In genomic region chr18:63894367-63894766, GRCh38 we compare ENCODE assay signal across 19 cellular contexts. TPM values are rescaled to one million over a fixed set of nuclear protein-coding genes. Genes with fewer than 3 reads are reported as not detected.
DNase-seq lines count a peak whose midpoint lies in the region; ATAC-seq, FAIRE-seq and TF ChIP-seq lines count a peak whose summit lies in the region.
"Had no signal": no experiment of that assay in that cellular context is flagged by ENCODE, and none has a peak within 500 bp of the region (broad histone marks: within the 10 kb centered on the region; RNA-seq: fewer than 3 reads in every experiment).

No MANE protein-coding gene starts in this region.

- no peaks in the 10 kb centered on the region for H3K9me3 Mint-ChIP-seq in dendritic cell treated with granulocyte-macrophage colony-stimulating factor and Interleukin-4, amounts not matched to agents 40 ng/mL and 50 ng/mL, for 4 days
- no peaks in the 10 kb centered on the region for H3K9me3 Mint-ChIP-seq in type B pancreatic cell
- H3K9me3 Mint-ChIP-seq: CD4-positive, alpha-beta T cell had no signal

- H4K20me1 ChIP-seq in DND-41 (ENCODE audit: insufficient read depth, low read length) = no peaks in the 10 kb centered on the region
- H4K20me1 ChIP-seq: BLaER1 treated with 17β-estradiol and CSF1 and Interleukin-3, amounts not matched to agents 10 nM and 100 nM had no signal

- H3K79me2 ChIP-seq in DND-41 (ENCODE audit: insufficient read depth, low read length) = peaks cover 12% of the 10 kb centered on the region

- no peak for DNase-seq in DND-41
- peak; percentile 60 for DNase-seq in kidney
- no peak for DNase-seq in type B pancreatic cell (ENCODE audit: extremely low spot score, unreplicated experiment)
- DNase-seq: ACHN; Calu3; CD4-positive, alpha-beta T cell; DMS 273 treated with DMSO at 0.1 percent for 48 hours; IMR-90; KBM-7 had no signal

- H3K4me3 ChIP-seq in DND-41 (ENCODE audit: low read depth in 1 of 2, low read length in 2 of 2) (no peak overlapping the region), kidney (ENCODE audit: low read length in 2 of 2) (no peak overlapping the region)
- H3K4me3 ChIP-seq: BLaER1 treated with 17β-estradiol and CSF1 and Interleukin-3, amounts not matched to agents 10 nM and 100 nM had no signal

- H3K4me3 Mint-ChIP-seq in dendritic cell treated with granulocyte-macrophage colony-stimulating factor and Interleukin-4, amounts not matched to agents 40 ng/mL and 50 ng/mL, for 4 days = no peak overlapping the region
- H3K4me3 Mint-ChIP-seq in type B pancreatic cell = no peak overlapping the region
- H3K4me3 Mint-ChIP-seq: CD4-positive, alpha-beta T cell had no signal

- H3K4me1 ChIP-seq in DND-41 (ENCODE audit: insufficient read depth, low read length) (peaks cover 40% of the 10 kb centered on the region), kidney (ENCODE audit: control insufficient read depth in 1 of 2, insufficient read depth in 1 of 2, low read depth in 1 of 2, low read length in 2 of 2) (no peaks in the 10 kb centered on the region)

- H3K9ac ChIP-seq in DND-41 (ENCODE audit: low read depth, low read length) (no peak overlapping the region; the same call in 1 of the 2 replicates), kidney (ENCODE audit: low read length in 2 of 2) (no peak overlapping the region)
- H3K9ac ChIP-seq: BLaER1 treated with 17β-estradiol and CSF1 and Interleukin-3, amounts not matched to agents 10 nM and 100 nM had no signal

- TF ChIP-seq CTCF in DND-41 (IDR thresholded peaks at IDR 0.05; ENCODE audit: borderline replicate concordance, extremely low read depth, low read length, poor library complexity, severe bottlenecking) (no peak), kidney (IDR thresholded peaks at IDR 0.05; ENCODE audit: borderline replicate concordance, extremely low read depth, insufficient read depth) (no peak), type B pancreatic cell (conservative IDR thresholded peaks at IDR 0.05) (no peak)

- H3K4me1 Mint-ChIP-seq in dendritic cell treated with granulocyte-macrophage colony-stimulating factor and Interleukin-4, amounts not matched to agents 40 ng/mL and 50 ng/mL, for 4 days (ENCODE audit: low read depth) = peaks cover 82% of the 10 kb centered on the region
- no peaks in the 10 kb centered on the region for H3K4me1 Mint-ChIP-seq in type B pancreatic cell (ENCODE audit: unreplicated experiment)

- H3K9me3 ChIP-seq in DND-41 (ENCODE audit: insufficient read depth, low read length, severe bottlenecking) (no peaks in the 10 kb centered on the region), kidney (ENCODE audit: control insufficient read depth in 1 of 2, low read length in 2 of 2) (no peaks in the 10 kb centered on the region)
- H3K9me3 ChIP-seq: BLaER1 treated with 17β-estradiol and CSF1 and Interleukin-3, amounts not matched to agents 10 nM and 100 nM had no signal

- no peaks in the 10 kb centered on the region for H3K27me3 ChIP-seq in DND-41 (ENCODE audit: insufficient read depth, low read length, poor library complexity)
- H3K27me3 ChIP-seq: BLaER1 treated with 17β-estradiol and CSF1 and Interleukin-3, amounts not matched to agents 10 nM and 100 nM had no signal

- no peak for FAIRE-seq in kidney (lab: Jason Lieb, UNC)
- FAIRE-seq: GM12891 had no signal

- no peak for ATAC-seq in DND-41 (ENCODE audit: insufficient read depth, low read depth)
- no peak for ATAC-seq in GM18519 (IDR thresholded peaks at IDR 0.05; ENCODE audit: low FRiP score, unreplicated experiment)
- ATAC-seq in esophagus mucosa = no peak
- ATAC-seq in HG03432 (IDR thresholded peaks at IDR 0.05; ENCODE audit: unreplicated experiment) = no peak
- ATAC-seq: HCT116 had no signal

- peak overlapping the region; percentile 54 for H3K27ac ChIP-seq in DND-41 (ENCODE audit: low read length)
- no peak overlapping the region for H3K27ac ChIP-seq in kidney (ENCODE audit: low read depth in 2 of 2, low read length in 2 of 2)
- H3K27ac ChIP-seq: BLaER1 treated with 17β-estradiol and CSF1 and Interleukin-3, amounts not matched to agents 10 nM and 100 nM had no signal

- no peaks in the 10 kb centered on the region for H3K27me3 Mint-ChIP-seq in dendritic cell treated with granulocyte-macrophage colony-stimulating factor and Interleukin-4, amounts not matched to agents 40 ng/mL and 50 ng/mL, for 4 days
- H3K27me3 Mint-ChIP-seq in type B pancreatic cell = peaks cover 8% of the 10 kb centered on the region

- intact Hi-C loops in dendritic cell treated with granulocyte-macrophage colony-stimulating factor and Interleukin-4, amounts not matched to agents 40 ng/mL and 50 ng/mL, for 4 days (cut with micrococcal nuclease) = loop anchor here (5.0 kb wide), 1 partner anchor 103 kb away; no protein-coding TSS in a partner anchor
- intact Hi-C loops in kidney (cut with DNase I) = no loop called here

- no peak overlapping the region for H3K4me2 ChIP-seq in DND-41 (ENCODE audit: insufficient read depth, low read length)

- H3K36me3 Mint-ChIP-seq in dendritic cell treated with granulocyte-macrophage colony-stimulating factor and Interleukin-4, amounts not matched to agents 40 ng/mL and 50 ng/mL, for 4 days (ENCODE audit: low read depth) = no peaks in the 10 kb centered on the region
- peaks cover 11% of the 10 kb centered on the region for H3K36me3 Mint-ChIP-seq in type B pancreatic cell

- H3K36me3 ChIP-seq in DND-41 (ENCODE audit: insufficient read depth, low read length) (no peaks in the 10 kb centered on the region), kidney (ENCODE audit: control insufficient read depth in 1 of 2, insufficient read depth in 2 of 2, low read length in 2 of 2) (no peaks in the 10 kb centered on the region)
- H3K36me3 ChIP-seq: BLaER1 treated with 17β-estradiol and CSF1 and Interleukin-3, amounts not matched to agents 10 nM and 100 nM had no signal

- peak overlapping the region; percentile 50 for H3K27ac Mint-ChIP-seq in dendritic cell treated with granulocyte-macrophage colony-stimulating factor and Interleukin-4, amounts not matched to agents 40 ng/mL and 50 ng/mL, for 4 days
- peak overlapping the region; percentile 34 for H3K27ac Mint-ChIP-seq in type B pancreatic cell
- H3K27ac Mint-ChIP-seq: CD4-positive, alpha-beta T cell had no signal

- H2AFZ ChIP-seq in DND-41 (ENCODE audit: low read depth, low read length) = no peak overlapping the region

RNA-seq across cellular contexts. Expression of gene SERPINB2, which starts 6.9 kb away (rescaled TPM):
- not detected for total RNA-seq in kidney
- not detected for polyA plus RNA-seq in kidney (ENCODE audit: insufficient read depth, low read depth, low replicate concordance)
- 45.2 and 121 TPM in 2 replicates for total RNA-seq in type B pancreatic cell (ENCODE audit: low replicate concordance)
- 139 TPM for total RNA-seq in esophagus mucosa
- total RNA-seq: A172, G401, HT-29 had no signal

RNA-seq across cellular contexts. Expression of gene SERPINB10, which starts 13.4 kb away (rescaled TPM):
- total RNA-seq in kidney = not detected
- not detected for polyA plus RNA-seq in kidney (ENCODE audit: insufficient read depth, low read depth, low replicate concordance)
- not detected in 2 replicates for total RNA-seq in type B pancreatic cell (ENCODE audit: low replicate concordance)
- total RNA-seq in esophagus mucosa = 0.36 TPM
- total RNA-seq: A172; Calu3; CD4-positive, alpha-beta T cell; G401; HT-29; IMR-90 had no signal
- polyA plus RNA-seq: IMR-90 had no signal

RNA-seq across cellular contexts. Expression of gene HMSD, which starts 54.7 kb away (rescaled TPM):
- total RNA-seq in kidney (1.4 TPM), type B pancreatic cell (ENCODE audit: low replicate concordance) (1.6 and 4.5 TPM in 2 replicates), esophagus mucosa (2.0 TPM)
- not detected for polyA plus RNA-seq in kidney (ENCODE audit: insufficient read depth, low read depth, low replicate concordance)
- total RNA-seq: CD4-positive, alpha-beta T cell; G401; HT-29 had no signal

Comparison
In these comparisons a context has a peak if more than half of its experiments do, and no peak if none do; other contexts are left out.
1. RNA of gene SERPINB2, which starts 6.9 kb away (total RNA-seq): 139 TPM in esophagus mucosa (single experiment) and 45.2 to 121 TPM in type B pancreatic cell; not detected in kidney (single experiment); every median in the first group is over 10 times any median in the second.